Comparison of ENCODE assay signal across 8 cellular contexts in genomic region chr12:6539276-6540134, GRCh38. TPM values are rescaled to one million over a fixed set of nuclear protein-coding genes. Genes with fewer than 3 reads are reported as not detected.
DNase-seq lines count a peak whose midpoint lies in the region; ATAC-seq and TF ChIP-seq lines count a peak whose summit lies in the region.

No MANE protein-coding gene starts in this region.

- peak; percentile 8 for DNase-seq in activated T-cell treated with anti-CD3 and anti-CD28 coated beads for 48 hours (ENCODE audit: low read depth)
- DNase-seq in activated T-cell treated with anti-CD3 and anti-CD28 coated beads for 4 hours, result no peak
- DNase-seq in activated T-cell treated with anti-CD3 and anti-CD28 coated beads, Interleukin-2, amount 50 U/mL, for 48 hours, result peak; percentile 45 to 47
- peak; percentile 55 for DNase-seq in kidney tubule cell (ENCODE audit: low spot score)
- no peak for DNase-seq in upper lobe of left lung
- DNase-seq in DMS114 treated with DMSO at 0.1 percent for 48 hours (lab: John Stamatoyannopoulos, UW; ENCODE audit: unreplicated experiment), result no peak
- DNase-seq in NCI-H446 treated with DMSO at 0.1 percent for 48 hours (lab: John Stamatoyannopoulos, UW), result no peak
- DNase-seq in NCI-H774 (lab: John Stamatoyannopoulos, UW), result no peak

- H3K27ac ChIP-seq in upper lobe of left lung, result peak overlapping the region; percentile 67 to 79 (median 76)

- TF ChIP-seq CTCF in upper lobe of left lung (IDR thresholded peaks at IDR 0.05), result no peak

- 76 to 89% methylated on average over 10 to 21 of the region's 21 CpGs for WGBS in upper lobe of left lung, 2 donors

- no peak overlapping the region for H3K4me3 ChIP-seq in upper lobe of left lung

- TF ChIP-seq POLR2A in upper lobe of left lung (IDR thresholded peaks at IDR 0.05), result no peak

- TF ChIP-seq EP300 in upper lobe of left lung (IDR thresholded peaks at IDR 0.05), result no peak

- peaks cover 8 to 54% (median 34%) of the 10 kb centered on the region in 4 donors for H3K36me3 ChIP-seq in upper lobe of left lung

- no peak for ATAC-seq in upper lobe of left lung (ENCODE audit: low FRiP score in 2 of 2)

- peaks cover 40 to 61% (median 52%) of the 10 kb centered on the region in 4 donors for H3K4me1 ChIP-seq in upper lobe of left lung

- H3K9me3 ChIP-seq in upper lobe of left lung, result no peaks in the 10 kb centered on the region

- H3K27me3 ChIP-seq in upper lobe of left lung, result no peaks in the 10 kb centered on the region

RNA-seq across cellular contexts. Expression of gene GAPDH, which starts 5.2 kb away (rescaled TPM):
- 1,000 to 10,000 TPM in 3 of 6 donors, 100 to 1,000 TPM in 3; 442 to 1,402 (median 931) TPM for total RNA-seq in upper lobe of left lung

RNA-seq across cellular contexts. Expression of gene IFFO1, which starts 16.3 kb away (rescaled TPM):
- 100 to 1,000 TPM in 1 of 6 donors, 10 to 100 TPM in 5; 13.3 to 108 (median 32.0) TPM for total RNA-seq in upper lobe of left lung

RNA-seq across cellular contexts. Expression of gene NOP2, which starts 28.6 kb away (rescaled TPM):
- total RNA-seq in upper lobe of left lung, result 10 to 100 TPM; 19.4 to 49.2 (median 36.6) TPM

RNA-seq across cellular contexts. Expression of gene NCAPD2, which starts 45.6 kb away (rescaled TPM):
- 10 to 100 TPM; 15.4 to 43.0 (median 25.5) TPM for total RNA-seq in upper lobe of left lung

RNA-seq across cellular contexts. Expression of gene MRPL51, which starts 46.4 kb away (rescaled TPM):
- 100 to 1,000 TPM in 2 of 6 donors, 10 to 100 TPM in 4; 40.1 to 125 (median 67.2) TPM for total RNA-seq in upper lobe of left lung

Comparison
In these comparisons a context has a peak if more than half of its experiments do, and no peak if none do; other contexts are left out.
1. DNase-seq: peak in activated T-cell treated with anti-CD3 and anti-CD28 coated beads for 48 hours (single experiment), activated T-cell treated with anti-CD3 and anti-CD28 coated beads, Interleukin-2, amount 50 U/mL, for 48 hours (2 of 2) and kidney tubule cell (single experiment); none in activated T-cell treated with anti-CD3 and anti-CD28 coated beads for 4 hours (single experiment), upper lobe of left lung (0 of 2), DMS114 treated with DMSO at 0.1 percent for 48 hours (single experiment), NCI-H446 treated with DMSO at 0.1 percent for 48 hours (single experiment) and NCI-H774 (single experiment).